ENCODE assay signal across 15 cellular contexts in genomic region chr11:111737180-111737876, GRCh38. TPM values are rescaled to one million over a fixed set of nuclear protein-coding genes. Genes with fewer than 3 reads are reported as not detected.
DNase-seq lines count a peak whose midpoint lies in the region; ATAC-seq and TF ChIP-seq lines count a peak whose summit lies in the region.
"Had no signal": no experiment of that assay in that cellular context is flagged by ENCODE, and none has a peak within 500 bp of the region (broad histone marks: within the 10 kb centered on the region; RNA-seq: fewer than 3 reads in every experiment).

No MANE protein-coding gene starts in this region.

- peaks cover 24% of the 10 kb centered on the region for H3F3A ChIP-seq in neural progenitor cell (ENCODE audit: low read depth)

- peak overlapping the region; percentile 74 for H3K27ac Mint-ChIP-seq in activated T-cell treated with anti-CD3 and anti-CD28 coated beads, Interleukin-2, amount 50 U/mL, for 24 hours
- peak overlapping the region; percentile 86 for H3K27ac Mint-ChIP-seq in neural progenitor cell

- WGBS in esophagus, 2 donors, result 72 to 86% methylated on average over 12 of the region's 12 CpGs
- WGBS in tibial nerve, 2 donors, result 69 to 70% methylated on average over 7 to 12 of the region's 12 CpGs

- H2AFZ ChIP-seq in neural progenitor cell (replicated peaks), result no peak overlapping the region

- H3K36me3 Mint-ChIP-seq in activated T-cell treated with anti-CD3 and anti-CD28 coated beads, Interleukin-2, amount 50 U/mL, for 24 hours (ENCODE audit: low read depth), result peaks cover 60% of the 10 kb centered on the region
- H3K36me3 Mint-ChIP-seq in neural progenitor cell, result peaks cover 22% of the 10 kb centered on the region

- H3K4me2 ChIP-seq in neural progenitor cell, result no peak overlapping the region

- peaks cover 15% of the 10 kb centered on the region for H3K4me1 Mint-ChIP-seq in activated T-cell treated with anti-CD3 and anti-CD28 coated beads, Interleukin-2, amount 50 U/mL, for 24 hours (ENCODE audit: low read depth)
- H3K4me1 Mint-ChIP-seq in neural progenitor cell, result peaks cover 55% of the 10 kb centered on the region

- no peak for ATAC-seq in HG03097 (IDR thresholded peaks at IDR 0.05; ENCODE audit: low FRiP score, unreplicated experiment)

- H3K4me1 ChIP-seq in esophagus (ENCODE audit: control insufficient read depth in 2 of 2, insufficient read depth in 2 of 2, low read length in 1 of 2), result peaks cover 2 to 32% of the 10 kb centered on the region in 2 donors
- peaks cover 22% of the 10 kb centered on the region for H3K4me1 ChIP-seq in neural progenitor cell
- H3K4me1 ChIP-seq in tibial nerve, result peaks cover 0 to 69% (median 52%) of the 10 kb centered on the region in 4 donors

- no peaks in the 10 kb centered on the region for H3K9me3 Mint-ChIP-seq in activated T-cell treated with anti-CD3 and anti-CD28 coated beads, Interleukin-2, amount 50 U/mL, for 24 hours
- no peaks in the 10 kb centered on the region for H3K9me3 Mint-ChIP-seq in neural progenitor cell
- H3K9me3 Mint-ChIP-seq: IgD-negative memory B cell had no signal

- no peak overlapping the region for H3K4me3 ChIP-seq in esophagus (ENCODE audit: low read depth in 1 of 2, low read length in 2 of 2)
- no peak overlapping the region for H3K4me3 ChIP-seq in neural progenitor cell
- no peak overlapping the region for H3K4me3 ChIP-seq in tibial nerve

- H3K36me3 ChIP-seq in esophagus (ENCODE audit: control insufficient read depth in 2 of 2, insufficient read depth in 2 of 2, low read length in 1 of 2) (peaks cover 0 to 8% of the 10 kb centered on the region in 2 donors), neural progenitor cell (peaks cover 11% of the 10 kb centered on the region), tibial nerve (peaks cover 0 to 21% (median 0%) of the 10 kb centered on the region in 3 donors)

- TF ChIP-seq EP300 in tibial nerve (IDR thresholded peaks at IDR 0.05), result no peak

- H3K27ac ChIP-seq in esophagus (ENCODE audit: low read depth in 2 of 2, low read length in 1 of 2) (peak overlapping the region; percentile 82 to 90), neural progenitor cell (no peak overlapping the region), tibial nerve (peak overlapping the region; percentile 90 to 99 (median 94))

- no peak for TF ChIP-seq POLR2A in tibial nerve (IDR thresholded peaks at IDR 0.05)

- no peak for DNase-seq in activated T-cell treated with anti-CD3 and anti-CD28 coated beads, Interleukin-2, amount 50 U/mL, for 24 hours
- DNase-seq in activated T-cell treated with anti-CD3 and anti-CD28 coated beads for 4 hours, result no peak
- DNase-seq in neural progenitor cell (ENCODE audit: low spot score), result no peak
- no peak for DNase-seq in tibial nerve (ENCODE audit: low spot score in 2 of 2)
- DNase-seq in NCI-H1930 (lab: John Stamatoyannopoulos, UW), result no peak
- no peak for DNase-seq in GM13976 (ENCODE audit: low spot score)
- DNase-seq: 8988T; activated effector memory CD4-positive, alpha-beta T cell treated with anti-CD3 and anti-CD28 coated beads, Interleukin-2, amount 50 U/mL, for 16 hours; DMS79 treated with DMSO at 0.1 percent for 48 hours; effector memory CD4-positive, alpha-beta T cell; NCI-H2029; stimulated activated CD8-positive, alpha-beta memory T cell treated with anti-CD3 and anti-CD28 coated beads, Interleukin-4, amount 100 ng/mL, for 48 hours had no signal

- H3K9me3 ChIP-seq in esophagus (ENCODE audit: control insufficient read depth in 2 of 2, insufficient read depth in 1 of 2, low read depth in 1 of 2, low read length in 1 of 2) (no peaks in the 10 kb centered on the region), neural progenitor cell (ENCODE audit: low read depth) (no peaks in the 10 kb centered on the region), tibial nerve (no peaks in the 10 kb centered on the region)

- H4K20me1 ChIP-seq in neural progenitor cell (ENCODE audit: low read depth), result peaks cover 18% of the 10 kb centered on the region

- H3K27me3 Mint-ChIP-seq in activated T-cell treated with anti-CD3 and anti-CD28 coated beads, Interleukin-2, amount 50 U/mL, for 24 hours, result no peaks in the 10 kb centered on the region
- H3K27me3 Mint-ChIP-seq in neural progenitor cell (ENCODE audit: insufficient read depth, low read depth), result peaks cover 2% of the 10 kb centered on the region
- H3K27me3 Mint-ChIP-seq: IgD-negative memory B cell had no signal

- H3K79me2 ChIP-seq in neural progenitor cell (ENCODE audit: low read depth), result no peaks in the 10 kb centered on the region

- TF ChIP-seq CTCF in neural progenitor cell (IDR thresholded peaks at IDR 0.05) (no peak), tibial nerve (IDR thresholded peaks at IDR 0.05) (no peak), GM13976 (IDR thresholded peaks at IDR 0.05; ENCODE audit: borderline replicate concordance, control extremely low read depth, extremely low read depth, insufficient read depth, missing control alignments) (no peak)

- H3K4me3 Mint-ChIP-seq in activated T-cell treated with anti-CD3 and anti-CD28 coated beads, Interleukin-2, amount 50 U/mL, for 24 hours, result no peak overlapping the region
- H3K4me3 Mint-ChIP-seq in neural progenitor cell, result no peak overlapping the region
- H3K4me3 Mint-ChIP-seq: IgD-negative memory B cell had no signal

- H3K27me3 ChIP-seq in esophagus (ENCODE audit: control insufficient read depth in 1 of 2, insufficient read depth in 2 of 2, low read length in 2 of 2) (no peaks in the 10 kb centered on the region), neural progenitor cell (no peaks in the 10 kb centered on the region), tibial nerve (no peaks in the 10 kb centered on the region)

- H3K9ac ChIP-seq in neural progenitor cell, result no peak overlapping the region

- in situ Hi-C loops in GM13976 (cut with MboI; ENCODE audit: low sequenced_read_pairs, unreplicated experiment), result no loop called here

RNA-seq across cellular contexts. Expression of gene PPP2R1B, which starts 28.9 kb away (rescaled TPM):
- 1 to 10 TPM; 6.3 to 9.5 TPM for polyA plus RNA-seq in esophagus
- total RNA-seq in neural progenitor cell (ENCODE audit: low replicate concordance) (47.8 and 68.4 TPM in 2 replicates), tibial nerve (10 to 100 TPM; 20.8 to 41.4 (median 25.1) TPM)
